ENCODE assay signal across 13 cellular contexts in genomic region chr11:47667135-47667534, GRCh38.
"Had no signal": no experiment of that assay in that cellular context is flagged by ENCODE, and none has a peak within 500 bp of the region (broad histone marks: within the 10 kb centered on the region; RNA-seq: fewer than 3 reads in every experiment).

No MANE protein-coding gene starts in this region.

- H3K9me3 ChIP-seq: esophagus squamous epithelium, thyroid gland, vagina had no signal

- H3K9me3 Mint-ChIP-seq: neural progenitor cell; stimulated activated effector memory CD8-positive, alpha-beta T cell treated with anti-CD3 and anti-CD28 coated beads, Interleukin-12 subunit alpha, Interleukin-12 subunit beta, amount 100 ng/mL, for 72 hours had no signal

- DNase-seq: esophagus squamous epithelium, foreskin keratinocyte, left cardiac atrium, small intestine, T-helper 1 cell, thyroid gland had no signal

- H3K27me3 Mint-ChIP-seq: activated CD4-positive, alpha-beta T cell treated with anti-CD3 and anti-CD28 coated beads for 36 hours; activated naive CD8-positive, alpha-beta T cell had no signal

- ATAC-seq: activated CD4-positive, alpha-beta T cell treated with anti-CD3 and anti-CD28 coated beads for 36 hours; foreskin keratinocyte; left cardiac atrium; stimulated activated effector memory CD8-positive, alpha-beta T cell treated with anti-CD3 and anti-CD28 coated beads, Interleukin-12 subunit alpha, Interleukin-12 subunit beta, amount 100 ng/mL, for 72 hours had no signal

- H3K36me3 ChIP-seq: esophagus squamous epithelium, neural progenitor cell, thyroid gland, vagina had no signal

- H3K36me3 Mint-ChIP-seq: activated naive CD8-positive, alpha-beta T cell; neural progenitor cell; stimulated activated effector memory CD8-positive, alpha-beta T cell treated with anti-CD3 and anti-CD28 coated beads, Interleukin-12 subunit alpha, Interleukin-12 subunit beta, amount 100 ng/mL, for 72 hours had no signal

- H3K27me3 ChIP-seq: esophagus squamous epithelium, foreskin keratinocyte, neural progenitor cell, thyroid gland, vagina had no signal

- H3K4me1 ChIP-seq: esophagus squamous epithelium, neural progenitor cell, parathyroid adenoma, thyroid gland, vagina had no signal

- H3K4me3 ChIP-seq: esophagus squamous epithelium, neural progenitor cell, thyroid gland, vagina had no signal

- H3K27ac ChIP-seq: esophagus squamous epithelium, foreskin keratinocyte, neural progenitor cell, parathyroid adenoma, thyroid gland, vagina, VCaP had no signal

- H3K4me3 Mint-ChIP-seq: activated CD4-positive, alpha-beta T cell treated with anti-CD3 and anti-CD28 coated beads for 36 hours; activated naive CD8-positive, alpha-beta T cell; neural progenitor cell; stimulated activated effector memory CD8-positive, alpha-beta T cell treated with anti-CD3 and anti-CD28 coated beads, Interleukin-12 subunit alpha, Interleukin-12 subunit beta, amount 100 ng/mL, for 72 hours had no signal

- H3K27ac Mint-ChIP-seq: activated CD4-positive, alpha-beta T cell treated with anti-CD3 and anti-CD28 coated beads for 36 hours; activated naive CD8-positive, alpha-beta T cell; neural progenitor cell; stimulated activated effector memory CD8-positive, alpha-beta T cell treated with anti-CD3 and anti-CD28 coated beads, Interleukin-12 subunit alpha, Interleukin-12 subunit beta, amount 100 ng/mL, for 72 hours had no signal
